Comparison of ENCODE assay signal across 30 cellular contexts in the genomic region with DNA sequence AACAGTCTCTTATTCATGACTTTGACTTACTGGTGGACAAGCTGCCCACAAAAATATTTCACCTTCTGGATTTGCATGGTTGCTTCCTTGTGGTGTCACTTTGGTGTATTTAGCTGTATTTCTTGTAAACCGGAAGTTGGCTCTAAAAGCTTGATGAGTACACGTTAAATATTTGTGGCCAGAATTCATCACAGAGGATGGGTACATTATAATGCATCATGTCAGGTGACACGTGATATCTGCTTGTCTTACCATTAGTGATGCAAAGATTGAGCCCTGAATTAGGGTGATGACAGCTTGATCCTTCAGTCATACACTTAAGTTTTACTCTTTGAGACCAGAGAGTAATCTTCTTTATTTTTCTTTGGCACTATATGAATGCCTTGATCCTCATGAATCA.
DNase-seq lines count a peak whose midpoint lies in the region; ATAC-seq, FAIRE-seq and TF ChIP-seq lines count a peak whose summit lies in the region.
"Had no signal": no experiment of that assay in that cellular context is flagged by ENCODE, and none has a peak within 500 bp of the region (broad histone marks: within the 10 kb centered on the region; RNA-seq: fewer than 3 reads in every experiment).

No MANE protein-coding gene starts in this region.

- H3K4me1 ChIP-seq in Karpas-422 (ENCODE audit: low read length), result no peaks in the 10 kb centered on the region
- H3K4me1 ChIP-seq: gastroesophageal sphincter, Peyer's patch, transverse colon had no signal

- H3K9me3 Mint-ChIP-seq in effector memory CD8-positive, alpha-beta T cell, result no peaks in the 10 kb centered on the region
- peaks cover 11% of the 10 kb centered on the region for H3K9me3 Mint-ChIP-seq in activated T-helper 1 cell treated with anti-CD3 and anti-CD28 coated beads, Interleukin-12 subunit alpha, Interleukin-12 subunit beta, Interleukin-2, Interleukin-4 antibody, amounts not matched to agents 30 ng/mL and 10 ng/mL and 1 ng/mL, durations not matched to agents 14 hours and 24 hours and 36 hours
- H3K9me3 Mint-ChIP-seq: activated CD4-positive, alpha-beta memory T cell treated with anti-CD3 and anti-CD28 coated beads for 36 hours; stimulated activated effector memory CD8-positive, alpha-beta T cell treated with anti-CD3 and anti-CD28 coated beads, Interleukin-12 subunit alpha, Interleukin-12 subunit beta, amount 100 ng/mL, for 72 hours had no signal

- H3K9me3 ChIP-seq in Karpas-422 (ENCODE audit: low read length), result no peaks in the 10 kb centered on the region
- H3K9me3 ChIP-seq: gastroesophageal sphincter, mucosa of descending colon, Peyer's patch, transverse colon had no signal

- H3K27me3 ChIP-seq in Karpas-422 (ENCODE audit: low read length), result no peaks in the 10 kb centered on the region
- H3K27me3 ChIP-seq: gastroesophageal sphincter, Peyer's patch, transverse colon had no signal

- H3K4me3 Mint-ChIP-seq in effector memory CD8-positive, alpha-beta T cell, result peak overlapping the region in 1 of 2 donors; percentile 38
- H3K4me3 Mint-ChIP-seq in activated T-helper 1 cell treated with anti-CD3 and anti-CD28 coated beads, Interleukin-12 subunit alpha, Interleukin-12 subunit beta, Interleukin-2, Interleukin-4 antibody, amounts not matched to agents 30 ng/mL and 10 ng/mL and 1 ng/mL, durations not matched to agents 14 hours and 24 hours and 36 hours, result no peak overlapping the region
- H3K4me3 Mint-ChIP-seq: activated CD4-positive, alpha-beta memory T cell treated with anti-CD3 and anti-CD28 coated beads for 36 hours; nephron progenitor cell; stimulated activated effector memory CD8-positive, alpha-beta T cell treated with anti-CD3 and anti-CD28 coated beads, Interleukin-12 subunit alpha, Interleukin-12 subunit beta, amount 100 ng/mL, for 72 hours had no signal

- TF ChIP-seq POLR2A in GM12892 (IDR thresholded peaks at IDR 0.05; ENCODE audit: low read depth, low read length), result no peak

- H2AFZ ChIP-seq in Karpas-422 (ENCODE audit: low read length), result no peak overlapping the region

- no peaks in the 10 kb centered on the region for H3K9me2 ChIP-seq in Karpas-422 (replicated peaks; ENCODE audit: insufficient read depth, low read length)

- DNase-seq in AG10803 (ENCODE audit: low read depth) (peak; percentile 13), GM12892 (ENCODE audit: insufficient read length) (no peak), Karpas-422 (no peak), AG20443 (ENCODE audit: low spot score) (no peak)
- no peak for DNase-seq in effector memory CD8-positive, alpha-beta T cell
- DNase-seq in activated T-helper 1 cell treated with anti-CD3 and anti-CD28 coated beads, Interleukin-12 subunit alpha, Interleukin-12 subunit beta, Interleukin-2, Interleukin-4 antibody, amounts not matched to agents 30 ng/mL and 10 ng/mL and 1 ng/mL, durations not matched to agents 14 hours and 24 hours and 36 hours (ENCODE audit: low spot score), result no peak
- DNase-seq: activated CD4-positive, alpha-beta memory T cell treated with anti-CD3 and anti-CD28 coated beads for 36 hours; activated CD4-positive, alpha-beta T cell treated with anti-CD3 and anti-CD28 coated beads for 1 hour; activated naive CD4-positive, alpha-beta T cell treated with anti-CD3 and anti-CD28 coated beads, Interleukin-2, amount 50 U/mL, for 16 hours; amygdala; DMS79; dorsolateral prefrontal cortex; hippocampal formation; Kasumi-1; left cardiac atrium; mucosa of descending colon; NCI-H1092; NCI-H1694 treated with DMSO at 0.1 percent for 48 hours; NCI-H82; nephron progenitor cell; Peyer's patch; SHP77 treated with DMSO at 0.1 percent for 48 hours; T-helper 2 cell; transverse colon had no signal

- peaks cover 19 to 31% of the 10 kb centered on the region in 2 donors for H3K4me1 Mint-ChIP-seq in effector memory CD8-positive, alpha-beta T cell (ENCODE audit: low read depth in 2 of 2)
- H3K4me1 Mint-ChIP-seq in activated T-helper 1 cell treated with anti-CD3 and anti-CD28 coated beads, Interleukin-12 subunit alpha, Interleukin-12 subunit beta, Interleukin-2, Interleukin-4 antibody, amounts not matched to agents 30 ng/mL and 10 ng/mL and 1 ng/mL, durations not matched to agents 14 hours and 24 hours and 36 hours (ENCODE audit: low read depth), result peaks cover 42% of the 10 kb centered on the region
- H3K4me1 Mint-ChIP-seq: nephron progenitor cell had no signal

- peak; percentile 56 for FAIRE-seq in GM12892 (lab: Jason Lieb, UNC)
- FAIRE-seq: H1 had no signal

- H3K27me3 Mint-ChIP-seq in effector memory CD8-positive, alpha-beta T cell, result no peaks in the 10 kb centered on the region
- H3K27me3 Mint-ChIP-seq in activated T-helper 1 cell treated with anti-CD3 and anti-CD28 coated beads, Interleukin-12 subunit alpha, Interleukin-12 subunit beta, Interleukin-2, Interleukin-4 antibody, amounts not matched to agents 30 ng/mL and 10 ng/mL and 1 ng/mL, durations not matched to agents 14 hours and 24 hours and 36 hours (ENCODE audit: insufficient read depth), result peaks cover 3% of the 10 kb centered on the region
- H3K27me3 Mint-ChIP-seq: activated CD4-positive, alpha-beta memory T cell treated with anti-CD3 and anti-CD28 coated beads for 36 hours had no signal

- intact Hi-C loops in activated T-helper 1 cell treated with anti-CD3 and anti-CD28 coated beads, Interleukin-12 subunit alpha, Interleukin-12 subunit beta, Interleukin-2, Interleukin-4 antibody, amounts not matched to agents 30 ng/mL and 10 ng/mL and 1 ng/mL, durations not matched to agents 14 hours and 24 hours and 36 hours (cut with micrococcal nuclease), result no loop called here

- no peak for TF ChIP-seq CTCF in AG10803 (conservative IDR thresholded peaks at IDR 0.05; ENCODE audit: low read length)

- H3K27ac ChIP-seq in Karpas-422 (ENCODE audit: low read length), result no peak overlapping the region
- H3K27ac ChIP-seq: dorsolateral prefrontal cortex, gastroesophageal sphincter, transverse colon had no signal

- ATAC-seq in HG03439 (IDR thresholded peaks at IDR 0.05; ENCODE audit: unreplicated experiment) (peak; percentile 40), esophagus mucosa (no peak)
- no peak for ATAC-seq in effector memory CD8-positive, alpha-beta T cell (replicated peaks)
- ATAC-seq: gastroesophageal sphincter, left cardiac atrium, mucosa of descending colon had no signal

- H3K36me3 ChIP-seq in Karpas-422 (ENCODE audit: insufficient read depth, low read length), result no peaks in the 10 kb centered on the region
- H3K36me3 ChIP-seq: gastroesophageal sphincter, Peyer's patch, transverse colon had no signal

- peak overlapping the region; percentile 32 to 79 for H3K27ac Mint-ChIP-seq in effector memory CD8-positive, alpha-beta T cell
- no peak overlapping the region for H3K27ac Mint-ChIP-seq in activated T-helper 1 cell treated with anti-CD3 and anti-CD28 coated beads, Interleukin-12 subunit alpha, Interleukin-12 subunit beta, Interleukin-2, Interleukin-4 antibody, amounts not matched to agents 30 ng/mL and 10 ng/mL and 1 ng/mL, durations not matched to agents 14 hours and 24 hours and 36 hours
- H3K27ac Mint-ChIP-seq: activated CD4-positive, alpha-beta memory T cell treated with anti-CD3 and anti-CD28 coated beads for 36 hours; nephron progenitor cell had no signal

- H3K9ac ChIP-seq in Karpas-422 (ENCODE audit: low read length), result no peak overlapping the region

- H3K79me2 ChIP-seq in Karpas-422 (ENCODE audit: low read length), result no peaks in the 10 kb centered on the region

- H3K4me3 ChIP-seq in AG10803 (ENCODE audit: low read length) (no peak overlapping the region), Karpas-422 (ENCODE audit: low read length) (no peak overlapping the region)
- H3K4me3 ChIP-seq: dorsolateral prefrontal cortex, gastroesophageal sphincter, lung, mucosa of descending colon, Peyer's patch, transverse colon had no signal

- no peaks in the 10 kb centered on the region for H4K20me1 ChIP-seq in Karpas-422 (ENCODE audit: insufficient read depth, low read depth, low read length)

- H3K4me2 ChIP-seq in Karpas-422 (ENCODE audit: low read depth, low read length, poor library complexity, severe bottlenecking), result no peak overlapping the region

- no peaks in the 10 kb centered on the region for H3K36me3 Mint-ChIP-seq in effector memory CD8-positive, alpha-beta T cell (ENCODE audit: insufficient read depth)
- H3K36me3 Mint-ChIP-seq in activated T-helper 1 cell treated with anti-CD3 and anti-CD28 coated beads, Interleukin-12 subunit alpha, Interleukin-12 subunit beta, Interleukin-2, Interleukin-4 antibody, amounts not matched to agents 30 ng/mL and 10 ng/mL and 1 ng/mL, durations not matched to agents 14 hours and 24 hours and 36 hours (ENCODE audit: low read depth), result peaks cover 5% of the 10 kb centered on the region
- H3K36me3 Mint-ChIP-seq: stimulated activated effector memory CD8-positive, alpha-beta T cell treated with anti-CD3 and anti-CD28 coated beads, Interleukin-12 subunit alpha, Interleukin-12 subunit beta, amount 100 ng/mL, for 72 hours had no signal
